ENCODE assay signal across 25 cellular contexts in genomic region chr4:112759313-112759712, GRCh38.
"Had no signal": no experiment of that assay in that cellular context is flagged by ENCODE, and none has a peak within 500 bp of the region (broad histone marks: within the 10 kb centered on the region; RNA-seq: fewer than 3 reads in every experiment).

No MANE protein-coding gene starts in this region.

- DNase-seq: activated CD4-positive, alpha-beta T cell treated with anti-CD3 and anti-CD28 coated beads for 1 hour; activated CD4-positive, alpha-beta T cell treated with anti-CD3 and anti-CD28 coated beads, Interleukin-2, amount 50 U/mL, for 1 hour; activated CD8-positive, alpha-beta T cell treated with anti-CD3 and anti-CD28 coated beads, Interleukin-2, amount 10 ng/mL, durations not matched to agents 7 days and 5 days; activated gamma-delta T cell; activated naive CD4-positive, alpha-beta T cell treated with anti-CD3 and anti-CD28 coated beads, Interleukin-2, amount 50 U/mL, for 16 hours; activated naive CD8-positive, alpha-beta T cell treated with anti-CD3 and anti-CD28 coated beads, Interleukin-2, amount 50 U/mL, for 24 hours; anterior cingulate cortex; body of pancreas; effector CD8-positive, alpha-beta T cell; gastrocnemius medialis; hippocampal formation; left ventricle myocardium superior; mammary epithelial cell; pancreas; right cardiac atrium; stimulated activated CD4-positive, alpha-beta T cell treated with anti-CD3 and anti-CD28 coated beads, Interleukin-1b, Interleukin-23, amount 100 ng/mL, for 48 hours; stimulated activated naive CD8-positive, alpha-beta T cell treated with anti-CD3 and anti-CD28 coated beads, Interleukin-15, amount 100 ng/mL, for 72 hours; T-helper 1 cell; tibial artery; WERI-Rb-1 had no signal

- H3K4me1 Mint-ChIP-seq: activated naive CD8-positive, alpha-beta T cell treated with anti-CD3 and anti-CD28 coated beads, Interleukin-2, amount 50 U/mL, for 24 hours; stimulated activated naive CD8-positive, alpha-beta T cell treated with anti-CD3 and anti-CD28 coated beads, Interleukin-15, amount 100 ng/mL, for 72 hours had no signal

- H3K27ac ChIP-seq: body of pancreas, cardiac muscle cell, esophagus muscularis mucosa, gastrocnemius medialis, pancreas, tibial artery, WERI-Rb-1 had no signal

- H3K36me3 Mint-ChIP-seq: natural killer cell treated with Interleukin-12 subunit alpha and Interleukin-12 subunit beta and Interleukin-15 and Interleukin-18, amount 100 ng/mL, for 72 hours had no signal

- H3K36me3 ChIP-seq: cardiac muscle cell, esophagus muscularis mucosa, gastrocnemius medialis, pancreas, tibial artery, WERI-Rb-1 had no signal

- H3K4me1 ChIP-seq: body of pancreas, gastrocnemius medialis, pancreas had no signal

- H3K9me3 ChIP-seq: body of pancreas, esophagus muscularis mucosa, gastrocnemius medialis, pancreas, tibial artery had no signal

- H3K27me3 Mint-ChIP-seq: stimulated activated naive CD8-positive, alpha-beta T cell treated with anti-CD3 and anti-CD28 coated beads, Interleukin-15, amount 100 ng/mL, for 72 hours had no signal

- H3K9me3 Mint-ChIP-seq: activated naive CD8-positive, alpha-beta T cell treated with anti-CD3 and anti-CD28 coated beads, Interleukin-2, amount 50 U/mL, for 24 hours; activated T-helper 1 cell treated with anti-CD3 and anti-CD28 coated beads, Interleukin-12 subunit alpha, Interleukin-12 subunit beta, Interleukin-2, Interleukin-4 antibody, amounts not matched to agents 30 ng/mL and 10 ng/mL and 1 ng/mL, durations not matched to agents 14 hours and 24 hours and 36 hours; dendritic cell treated with granulocyte-macrophage colony-stimulating factor and Interleukin-4, amounts not matched to agents 40 ng/mL and 50 ng/mL, for 4 days; natural killer cell treated with Interleukin-12 subunit alpha and Interleukin-12 subunit beta and Interleukin-15 and Interleukin-18, amount 100 ng/mL, for 72 hours; stimulated activated naive CD8-positive, alpha-beta T cell treated with anti-CD3 and anti-CD28 coated beads, Interleukin-15, amount 100 ng/mL, for 72 hours had no signal

- H3K27me3 ChIP-seq: body of pancreas, cardiac muscle cell, esophagus muscularis mucosa, gastrocnemius medialis, pancreas, tibial artery had no signal

- ATAC-seq: activated CD8-positive, alpha-beta T cell treated with anti-CD3 and anti-CD28 coated beads, Interleukin-2, amount 10 ng/mL, durations not matched to agents 7 days and 5 days; activated naive CD8-positive, alpha-beta T cell treated with anti-CD3 and anti-CD28 coated beads, Interleukin-2, amount 50 U/mL, for 24 hours; body of pancreas; gastrocnemius medialis; left ventricle myocardium superior; natural killer cell treated with Interleukin-12 subunit alpha and Interleukin-12 subunit beta and Interleukin-15 and Interleukin-18, amount 100 ng/mL, for 72 hours; pancreas; right cardiac atrium; stimulated activated naive CD8-positive, alpha-beta T cell treated with anti-CD3 and anti-CD28 coated beads, Interleukin-15, amount 100 ng/mL, for 72 hours had no signal

- H3K27ac Mint-ChIP-seq: activated CD8-positive, alpha-beta T cell treated with anti-CD3 and anti-CD28 coated beads, Interleukin-2, amount 10 ng/mL, durations not matched to agents 7 days and 5 days; activated naive CD8-positive, alpha-beta T cell treated with anti-CD3 and anti-CD28 coated beads, Interleukin-2, amount 50 U/mL, for 24 hours; activated T-helper 1 cell treated with anti-CD3 and anti-CD28 coated beads, Interleukin-12 subunit alpha, Interleukin-12 subunit beta, Interleukin-2, Interleukin-4 antibody, amounts not matched to agents 30 ng/mL and 10 ng/mL and 1 ng/mL, durations not matched to agents 14 hours and 24 hours and 36 hours; dendritic cell treated with granulocyte-macrophage colony-stimulating factor and Interleukin-4, amounts not matched to agents 40 ng/mL and 50 ng/mL, for 4 days; natural killer cell treated with Interleukin-12 subunit alpha and Interleukin-12 subunit beta and Interleukin-15 and Interleukin-18, amount 100 ng/mL, for 72 hours; stimulated activated naive CD8-positive, alpha-beta T cell treated with anti-CD3 and anti-CD28 coated beads, Interleukin-15, amount 100 ng/mL, for 72 hours had no signal

- H3K4me3 ChIP-seq: body of pancreas, cardiac muscle cell, esophagus muscularis mucosa, gastrocnemius medialis, pancreas, tibial artery had no signal

- H3K4me3 Mint-ChIP-seq: activated CD8-positive, alpha-beta T cell treated with anti-CD3 and anti-CD28 coated beads, Interleukin-2, amount 10 ng/mL, durations not matched to agents 7 days and 5 days; activated naive CD8-positive, alpha-beta T cell treated with anti-CD3 and anti-CD28 coated beads, Interleukin-2, amount 50 U/mL, for 24 hours; activated T-helper 1 cell treated with anti-CD3 and anti-CD28 coated beads, Interleukin-12 subunit alpha, Interleukin-12 subunit beta, Interleukin-2, Interleukin-4 antibody, amounts not matched to agents 30 ng/mL and 10 ng/mL and 1 ng/mL, durations not matched to agents 14 hours and 24 hours and 36 hours; dendritic cell treated with granulocyte-macrophage colony-stimulating factor and Interleukin-4, amounts not matched to agents 40 ng/mL and 50 ng/mL, for 4 days; natural killer cell treated with Interleukin-12 subunit alpha and Interleukin-12 subunit beta and Interleukin-15 and Interleukin-18, amount 100 ng/mL, for 72 hours; stimulated activated naive CD8-positive, alpha-beta T cell treated with anti-CD3 and anti-CD28 coated beads, Interleukin-15, amount 100 ng/mL, for 72 hours had no signal
